8 cellular contexts compared by ENCODE assay signal in genomic region chr4:140790765-140791164, GRCh38. TPM values are rescaled to one million over a fixed set of nuclear protein-coding genes. Genes with fewer than 3 reads are reported as not detected.
DNase-seq lines count a peak whose midpoint lies in the region; ATAC-seq, FAIRE-seq and TF ChIP-seq lines count a peak whose summit lies in the region.

No MANE protein-coding gene starts in this region.

- no peak overlapping the region for H3K4me3 ChIP-seq in MM.1S (ENCODE audit: low read length)
- no peak overlapping the region for H3K4me3 ChIP-seq in right cardiac atrium (ENCODE audit: low read length)

- H3K27me3 ChIP-seq in MM.1S (replicated peaks; ENCODE audit: insufficient read depth, low read length) (no peaks in the 10 kb centered on the region), right cardiac atrium (ENCODE audit: control insufficient read depth, insufficient read depth) (no peaks in the 10 kb centered on the region)

- H3K9ac ChIP-seq in MM.1S (ENCODE audit: low read length): no peak overlapping the region

- H3K79me2 ChIP-seq in MM.1S (ENCODE audit: low read length): no peaks in the 10 kb centered on the region

- no peak for TF ChIP-seq POLR2A in GM12892 (IDR thresholded peaks at IDR 0.05; ENCODE audit: low read depth, low read length)

- TF ChIP-seq CTCF in MM.1S (IDR thresholded peaks at IDR 0.05; ENCODE audit: low read length): no peak

- H3K9me3 ChIP-seq in MM.1S (replicated peaks; ENCODE audit: insufficient read depth, low read length): no peaks in the 10 kb centered on the region
- no peaks in the 10 kb centered on the region for H3K9me3 ChIP-seq in right cardiac atrium (ENCODE audit: control insufficient read depth, low read length)

- no peaks in the 10 kb centered on the region for H3K9me2 ChIP-seq in MM.1S (replicated peaks; ENCODE audit: insufficient read depth, low read length)

- peak overlapping the region; percentile 26 for H2AFZ ChIP-seq in MM.1S (ENCODE audit: low read length)

- ATAC-seq in GM21737 (IDR thresholded peaks at IDR 0.05; ENCODE audit: unreplicated experiment) (peak; percentile 91), right cardiac atrium (peak; percentile 74 to 87)

- H3F3A ChIP-seq in MM.1S (ENCODE audit: insufficient read depth, low read length): peaks cover 4% of the 10 kb centered on the region; the same call in 1 of the 2 replicates

- FAIRE-seq in GM12892 (lab: Jason Lieb, UNC): peak; percentile 89

- no peaks in the 10 kb centered on the region for H3K36me3 ChIP-seq in MM.1S (replicated peaks; ENCODE audit: insufficient read depth, low read length)

- WGBS in right cardiac atrium: 83% methylated on average over 3 of the region's 3 CpGs

- intact Hi-C loops in right cardiac atrium (cut with DNase I): no loop called here

- peaks cover 14% of the 10 kb centered on the region for H3K4me1 ChIP-seq in MM.1S (ENCODE audit: low read length)
- no peaks in the 10 kb centered on the region for H3K4me1 ChIP-seq in right cardiac atrium (ENCODE audit: control insufficient read depth, insufficient read depth, low read length)

- H3K27ac ChIP-seq in MM.1S (ENCODE audit: low read length) (peak overlapping the region; percentile 23; the same call in 1 of the 2 replicates), right cardiac atrium (ENCODE audit: low read length) (no peak overlapping the region)

- H3K4me2 ChIP-seq in MM.1S (ENCODE audit: low read depth, low read length): peak overlapping the region; percentile 11

- DNase-seq in GM12892 (ENCODE audit: insufficient read length) (peak; percentile 25), MM.1S (peak; percentile 50), right cardiac atrium (peak; percentile 24 to 73 (median 60)), NCI-H2029 (lab: John Stamatoyannopoulos, UW) (no peak), NCI-H1694 (lab: John Stamatoyannopoulos, UW) (no peak), dedifferentiated amniotic fluid mesenchymal stem cell (ENCODE audit: extremely low spot score) (no peak), glomerular visceral epithelial cell (ENCODE audit: extremely low spot score) (no peak)

- H4K20me1 ChIP-seq in MM.1S (ENCODE audit: insufficient read depth, low read length): no peaks in the 10 kb centered on the region

RNA-seq across cellular contexts. Expression of gene TBC1D9, which starts 34.6 kb away (rescaled TPM):
- polyA plus RNA-seq in GM12892 (2012; ENCODE audit: missing spikeins): 0.36 TPM
- 10 to 100 TPM; 10.2 to 13.6 (median 12.7) TPM for total RNA-seq in right cardiac atrium
- 5.1 TPM for polyA plus RNA-seq in right cardiac atrium

Comparison
In these comparisons a context has a peak if more than half of its experiments do, and no peak if none do; other contexts are left out.
1. DNase-seq: peak in GM12892 (single experiment), MM.1S (single experiment) and right cardiac atrium (3 of 3); none in NCI-H2029 (single experiment), NCI-H1694 (single experiment), dedifferentiated amniotic fluid mesenchymal stem cell (single experiment) and glomerular visceral epithelial cell (single experiment).